9 cellular contexts compared by ENCODE assay signal in the genomic region with DNA sequence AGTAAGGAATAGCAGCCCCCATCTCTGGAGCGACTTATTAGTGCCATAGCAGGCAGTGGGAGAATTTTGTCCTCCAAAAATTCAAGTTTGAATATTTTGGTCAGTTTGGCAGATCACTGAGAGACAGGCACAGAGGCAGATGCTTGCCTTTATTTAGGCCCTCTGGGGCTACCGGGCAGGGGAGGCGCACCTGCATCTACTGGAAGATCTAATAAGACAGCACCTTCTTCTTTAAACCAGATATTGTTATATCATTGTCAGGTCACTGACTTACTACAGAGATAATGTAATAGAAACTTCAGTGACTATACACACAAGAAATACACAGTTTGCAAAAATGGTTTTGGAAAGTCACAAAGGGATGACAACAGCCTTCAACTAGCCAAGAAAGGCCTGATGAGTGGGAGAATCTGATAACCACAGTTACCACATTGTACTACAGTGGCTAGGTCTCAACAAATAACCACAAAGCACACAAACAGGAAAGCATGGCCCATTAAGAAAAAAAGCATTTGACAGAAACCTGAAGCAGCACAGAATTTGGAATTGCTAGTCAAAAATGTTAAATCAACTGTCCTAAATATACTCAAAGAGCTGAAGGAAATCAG. TPM values are rescaled to one million over a fixed set of nuclear protein-coding genes. Genes with fewer than 3 reads are reported as not detected.
DNase-seq lines count a peak whose midpoint lies in the region; ATAC-seq and TF ChIP-seq lines count a peak whose summit lies in the region.
"Had no signal": no experiment of that assay in that cellular context is flagged by ENCODE, and none has a peak within 500 bp of the region (broad histone marks: within the 10 kb centered on the region; RNA-seq: fewer than 3 reads in every experiment).

No MANE protein-coding gene starts in this region.

- H3K4me3 Mint-ChIP-seq in activated CD4-positive, alpha-beta T cell treated with anti-CD3 and anti-CD28 coated beads for 36 hours: no peak overlapping the region
- H3K4me3 Mint-ChIP-seq in chondrocyte (ENCODE audit: unreplicated experiment): no peak overlapping the region

- no peak for TF ChIP-seq CTCF in chondrocyte (IDR thresholded peaks at IDR 0.05)

- peaks cover 44% of the 10 kb centered on the region for H3K4me1 Mint-ChIP-seq in activated CD4-positive, alpha-beta T cell treated with anti-CD3 and anti-CD28 coated beads for 36 hours
- peaks cover 32% of the 10 kb centered on the region for H3K4me1 Mint-ChIP-seq in chondrocyte (ENCODE audit: low read depth)

- no peaks in the 10 kb centered on the region for H3K27me3 Mint-ChIP-seq in activated CD4-positive, alpha-beta T cell treated with anti-CD3 and anti-CD28 coated beads for 36 hours
- no peaks in the 10 kb centered on the region for H3K27me3 Mint-ChIP-seq in chondrocyte (ENCODE audit: low read depth)

- peaks cover 33% of the 10 kb centered on the region for H3K36me3 Mint-ChIP-seq in activated CD4-positive, alpha-beta T cell treated with anti-CD3 and anti-CD28 coated beads for 36 hours (ENCODE audit: low read depth)
- H3K36me3 Mint-ChIP-seq in chondrocyte (ENCODE audit: low read depth): peaks cover 11% of the 10 kb centered on the region

- intact Hi-C loops in activated CD4-positive, alpha-beta T cell treated with anti-CD3 and anti-CD28 coated beads for 36 hours (cut with DNase I, micrococcal nuclease): no loop called here

- H3K9me3 Mint-ChIP-seq in activated CD4-positive, alpha-beta T cell treated with anti-CD3 and anti-CD28 coated beads for 36 hours (ENCODE audit: low read depth): peaks cover 23% of the 10 kb centered on the region
- H3K9me3 Mint-ChIP-seq in chondrocyte (ENCODE audit: low read depth): peaks cover 17% of the 10 kb centered on the region

- CTCF ChIA-PET in activated CD4-positive, alpha-beta T cell treated with anti-CD3 and anti-CD28 coated beads for 36 hours (lab: Charles Lee): interaction anchor here (0.9 to 2.7 kb wide), 3 partner anchors 12 to 43 kb away, joined by 3 to 11 read pairs (median 3); no protein-coding TSS in a partner anchor

- H3K27ac Mint-ChIP-seq in activated CD4-positive, alpha-beta T cell treated with anti-CD3 and anti-CD28 coated beads for 36 hours: peak overlapping the region; percentile 33
- H3K27ac Mint-ChIP-seq in chondrocyte (ENCODE audit: unreplicated experiment): no peak overlapping the region

- peak; percentile 63 for ATAC-seq in activated CD4-positive, alpha-beta T cell treated with anti-CD3 and anti-CD28 coated beads for 36 hours
- ATAC-seq in HG02610 (IDR thresholded peaks at IDR 0.05; ENCODE audit: unreplicated experiment): peak; percentile 83
- no peak for ATAC-seq in HG03025 (IDR thresholded peaks at IDR 0.05; ENCODE audit: low FRiP score, unreplicated experiment)

- no peak for DNase-seq in activated CD4-positive, alpha-beta T cell treated with anti-CD3 and anti-CD28 coated beads for 36 hours
- DNase-seq in activated CD4-positive, alpha-beta T cell treated with anti-CD3 and anti-CD28 coated beads, Interleukin-2, amount 50 U/mL, for 48 hours: no peak
- DNase-seq in NCI-H226 (peak; percentile 15), renal cortical epithelial cell (ENCODE audit: low read depth) (peak; percentile 60), chondrocyte (ENCODE audit: low spot score) (no peak), NCI-H1694 (lab: John Stamatoyannopoulos, UW) (no peak)
- DNase-seq: dermis blood vessel endothelial cell had no signal

- POLR2A ChIA-PET in activated CD4-positive, alpha-beta T cell treated with anti-CD3 and anti-CD28 coated beads for 36 hours (lab: Charles Lee): no interaction called here

RNA-seq across cellular contexts. Expression of a gene that starts 56.8 kb away (rescaled TPM):
- total RNA-seq in activated CD4-positive, alpha-beta T cell treated with anti-CD3 and anti-CD28 coated beads for 36 hours: 10 to 100 TPM; 38.0 to 39.4 TPM
- total RNA-seq in renal cortical epithelial cell: 57.4 and 58.5 TPM in 2 replicates
- 26.8 to 28.5 TPM (median 26.9 TPM) in 3 replicates for total RNA-seq in chondrocyte

Comparison
In these comparisons a context has a peak if more than half of its experiments do, and no peak if none do; other contexts are left out.
1. DNase-seq: peak in NCI-H226 (single experiment) and renal cortical epithelial cell (single experiment); none in activated CD4-positive, alpha-beta T cell treated with anti-CD3 and anti-CD28 coated beads for 36 hours (single experiment), activated CD4-positive, alpha-beta T cell treated with anti-CD3 and anti-CD28 coated beads, Interleukin-2, amount 50 U/mL, for 48 hours (0 of 2), chondrocyte (single experiment) and NCI-H1694 (single experiment).